11 cellular contexts compared by ENCODE assay signal in genomic region chr12:104641862-104642261, GRCh38.
DNase-seq lines count a peak whose midpoint lies in the region; ATAC-seq and TF ChIP-seq lines count a peak whose summit lies in the region.
"Had no signal": no experiment of that assay in that cellular context is flagged by ENCODE, and none has a peak within 500 bp of the region (broad histone marks: within the 10 kb centered on the region; RNA-seq: fewer than 3 reads in every experiment).

No MANE protein-coding gene starts in this region.

- no peaks in the 10 kb centered on the region for H4K20me1 ChIP-seq in Karpas-422 (ENCODE audit: insufficient read depth, low read depth, low read length)

- H3K4me3 Mint-ChIP-seq in activated T-helper 1 cell treated with anti-CD3 and anti-CD28 coated beads, Interleukin-12 subunit alpha, Interleukin-12 subunit beta, Interleukin-2, Interleukin-4 antibody, amounts not matched to agents 30 ng/mL and 10 ng/mL and 1 ng/mL, durations not matched to agents 14 hours and 24 hours and 36 hours: no peak overlapping the region
- H3K4me3 Mint-ChIP-seq: activated naive CD8-positive, alpha-beta T cell treated with anti-CD3 and anti-CD28 coated beads, Interleukin-2, amount 10 ng/mL, durations not matched to agents 7 days and 5 days had no signal

- peak; percentile 68 for ATAC-seq in GM19438 (IDR thresholded peaks at IDR 0.05; ENCODE audit: low read depth, unreplicated experiment)
- peak; percentile 77 for ATAC-seq in HG03066 (IDR thresholded peaks at IDR 0.05; ENCODE audit: low read depth, unreplicated experiment)

- TF ChIP-seq CTCF in GM12872 (IDR thresholded peaks at IDR 0.05; ENCODE audit: insufficient read depth, low read depth, low read length): peak; percentile 68

- no peak for DNase-seq in activated T-helper 1 cell treated with anti-CD3 and anti-CD28 coated beads, Interleukin-12 subunit alpha, Interleukin-12 subunit beta, Interleukin-2, Interleukin-4 antibody, amounts not matched to agents 30 ng/mL and 10 ng/mL and 1 ng/mL, durations not matched to agents 14 hours and 24 hours and 36 hours (ENCODE audit: low spot score)
- DNase-seq in foreskin melanocyte: no peak
- no peak for DNase-seq in Karpas-422
- no peak for DNase-seq in SIG-M5 (lab: John Stamatoyannopoulos, UW)
- DNase-seq in T-helper 9 cell: no peak
- DNase-seq: activated naive CD8-positive, alpha-beta T cell treated with anti-CD3 and anti-CD28 coated beads, Interleukin-2, amount 10 ng/mL, durations not matched to agents 7 days and 5 days; occipital lobe had no signal

- no peaks in the 10 kb centered on the region for H3K27me3 Mint-ChIP-seq in activated T-helper 1 cell treated with anti-CD3 and anti-CD28 coated beads, Interleukin-12 subunit alpha, Interleukin-12 subunit beta, Interleukin-2, Interleukin-4 antibody, amounts not matched to agents 30 ng/mL and 10 ng/mL and 1 ng/mL, durations not matched to agents 14 hours and 24 hours and 36 hours (ENCODE audit: insufficient read depth)
- H3K27me3 Mint-ChIP-seq: activated naive CD8-positive, alpha-beta T cell treated with anti-CD3 and anti-CD28 coated beads, Interleukin-2, amount 10 ng/mL, durations not matched to agents 7 days and 5 days had no signal

- peaks cover 6% of the 10 kb centered on the region; the same call in 1 of the 2 replicates for H3K4me1 ChIP-seq in Karpas-422 (ENCODE audit: low read length)

- H3K27ac Mint-ChIP-seq in activated T-helper 1 cell treated with anti-CD3 and anti-CD28 coated beads, Interleukin-12 subunit alpha, Interleukin-12 subunit beta, Interleukin-2, Interleukin-4 antibody, amounts not matched to agents 30 ng/mL and 10 ng/mL and 1 ng/mL, durations not matched to agents 14 hours and 24 hours and 36 hours: peak overlapping the region; percentile 54
- H3K27ac Mint-ChIP-seq: activated naive CD8-positive, alpha-beta T cell treated with anti-CD3 and anti-CD28 coated beads, Interleukin-2, amount 10 ng/mL, durations not matched to agents 7 days and 5 days had no signal

- H3K36me3 ChIP-seq in Karpas-422 (ENCODE audit: insufficient read depth, low read length): no peaks in the 10 kb centered on the region

- H3K4me1 Mint-ChIP-seq in activated T-helper 1 cell treated with anti-CD3 and anti-CD28 coated beads, Interleukin-12 subunit alpha, Interleukin-12 subunit beta, Interleukin-2, Interleukin-4 antibody, amounts not matched to agents 30 ng/mL and 10 ng/mL and 1 ng/mL, durations not matched to agents 14 hours and 24 hours and 36 hours (ENCODE audit: low read depth): peaks cover 60% of the 10 kb centered on the region

- peaks cover 12% of the 10 kb centered on the region for H3K9me3 Mint-ChIP-seq in activated T-helper 1 cell treated with anti-CD3 and anti-CD28 coated beads, Interleukin-12 subunit alpha, Interleukin-12 subunit beta, Interleukin-2, Interleukin-4 antibody, amounts not matched to agents 30 ng/mL and 10 ng/mL and 1 ng/mL, durations not matched to agents 14 hours and 24 hours and 36 hours

- H2AFZ ChIP-seq in Karpas-422 (ENCODE audit: low read length): no peak overlapping the region

- no peaks in the 10 kb centered on the region for H3K9me2 ChIP-seq in Karpas-422 (replicated peaks; ENCODE audit: insufficient read depth, low read length)

- H3K9ac ChIP-seq in Karpas-422 (ENCODE audit: low read length): no peak overlapping the region

- peaks cover 50% of the 10 kb centered on the region for H3K36me3 Mint-ChIP-seq in activated T-helper 1 cell treated with anti-CD3 and anti-CD28 coated beads, Interleukin-12 subunit alpha, Interleukin-12 subunit beta, Interleukin-2, Interleukin-4 antibody, amounts not matched to agents 30 ng/mL and 10 ng/mL and 1 ng/mL, durations not matched to agents 14 hours and 24 hours and 36 hours (ENCODE audit: low read depth)

- no peaks in the 10 kb centered on the region for H3K79me2 ChIP-seq in Karpas-422 (ENCODE audit: low read length)

- H3K4me2 ChIP-seq in Karpas-422 (ENCODE audit: low read depth, low read length, poor library complexity, severe bottlenecking): no peak overlapping the region

- H3K27me3 ChIP-seq in Karpas-422 (ENCODE audit: low read length): no peaks in the 10 kb centered on the region

- intact Hi-C loops in activated T-helper 1 cell treated with anti-CD3 and anti-CD28 coated beads, Interleukin-12 subunit alpha, Interleukin-12 subunit beta, Interleukin-2, Interleukin-4 antibody, amounts not matched to agents 30 ng/mL and 10 ng/mL and 1 ng/mL, durations not matched to agents 14 hours and 24 hours and 36 hours (cut with micrococcal nuclease): no loop called here

- no peak overlapping the region for H3K4me3 ChIP-seq in Karpas-422 (ENCODE audit: low read length)
- H3K4me3 ChIP-seq: SK-N-MC had no signal

- no peak overlapping the region for H3K27ac ChIP-seq in Karpas-422 (ENCODE audit: low read length)
- H3K27ac ChIP-seq: SK-N-MC had no signal

- no peaks in the 10 kb centered on the region for H3K9me3 ChIP-seq in Karpas-422 (ENCODE audit: low read length)
